ENCODE assay signal across 34 cellular contexts in the genomic region with DNA sequence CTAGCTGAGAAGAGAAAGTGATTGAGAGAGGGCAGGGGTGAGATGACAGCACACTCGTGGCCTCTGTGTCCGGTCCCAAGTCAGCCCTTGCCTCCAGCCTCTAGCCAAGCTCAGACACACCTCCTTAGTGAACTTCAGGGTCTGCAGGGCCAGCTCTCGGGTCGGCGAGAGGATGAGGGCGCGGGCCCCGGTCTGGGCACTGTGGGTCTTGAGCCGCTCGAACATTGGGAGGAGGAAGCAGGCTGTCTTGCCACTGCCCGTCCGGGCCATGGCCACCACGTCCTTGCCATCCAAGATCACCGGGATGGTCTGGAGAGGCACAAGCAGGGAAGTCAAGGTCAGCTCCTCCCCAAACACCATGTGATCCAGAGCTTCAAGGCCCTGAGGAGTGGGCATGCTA. TPM values are rescaled to one million over a fixed set of nuclear protein-coding genes. Genes with fewer than 3 reads are reported as not detected.
"Had no signal": no experiment of that assay in that cellular context is flagged by ENCODE, and none has a peak within 500 bp of the region (broad histone marks: within the 10 kb centered on the region; RNA-seq: fewer than 3 reads in every experiment).

No MANE protein-coding gene starts in this region.

- FAIRE-seq: endometrium had no signal

- H3K9me3 ChIP-seq: colonic mucosa, esophagus squamous epithelium, gastrocnemius medialis, lower lobe of right lung, mucosa of descending colon had no signal

- H3K27ac ChIP-seq: colonic mucosa, epithelial cell of prostate, esophagus squamous epithelium, gastrocnemius medialis, heart right ventricle, left lung, lower lobe of right lung had no signal

- H3K27me3 Mint-ChIP-seq: dendritic cell treated with granulocyte-macrophage colony-stimulating factor and Interleukin-4, amounts not matched to agents 40 ng/mL and 50 ng/mL, for 4 days; effector memory CD8-positive, alpha-beta T cell had no signal

- DNase-seq: colonic mucosa; cortex of kidney; effector CD8-positive, alpha-beta T cell; effector memory CD8-positive, alpha-beta T cell; endodermal cell; erythroblast; esophagus squamous epithelium; foreskin fibroblast; foreskin melanocyte; gastrocnemius medialis; glutamatergic neuron; head of caudate nucleus; heart right ventricle; hippocampal formation; immature natural killer cell; islet precursor cell; left cardiac atrium; left lung; left ventricle myocardium superior; lower lobe of right lung; mesenchymal stem cell; mucosa of descending colon had no signal

- H3K27me3 ChIP-seq: colonic mucosa, esophagus squamous epithelium, gastrocnemius medialis, heart right ventricle, left lung had no signal

- H3K9me3 Mint-ChIP-seq: dendritic cell treated with granulocyte-macrophage colony-stimulating factor and Interleukin-4, amounts not matched to agents 40 ng/mL and 50 ng/mL, for 4 days; effector memory CD8-positive, alpha-beta T cell; endodermal cell; immature natural killer cell had no signal

- H3K4me3 Mint-ChIP-seq: dendritic cell treated with granulocyte-macrophage colony-stimulating factor and Interleukin-4, amounts not matched to agents 40 ng/mL and 50 ng/mL, for 4 days; effector memory CD8-positive, alpha-beta T cell; endodermal cell; immature natural killer cell; mesothelial cell of epicardium had no signal

- H3K27ac Mint-ChIP-seq: dendritic cell treated with granulocyte-macrophage colony-stimulating factor and Interleukin-4, amounts not matched to agents 40 ng/mL and 50 ng/mL, for 4 days; endodermal cell; immature natural killer cell; mesothelial cell of epicardium had no signal

- ATAC-seq: effector memory CD8-positive, alpha-beta T cell; esophagus mucosa; gastrocnemius medialis; heart right ventricle; left cardiac atrium; left lung; left ventricle myocardium superior; lower lobe of right lung; mucosa of descending colon had no signal

- H3K4me3 ChIP-seq: colonic mucosa, esophagus squamous epithelium, gastrocnemius medialis, heart right ventricle, left lung, lower lobe of right lung, mucosa of descending colon had no signal

- H3K4me1 Mint-ChIP-seq: endodermal cell, mesothelial cell of epicardium had no signal

RNA-seq across cellular contexts. Expression of gene CFAP73, which starts 29.5 kb away (rescaled TPM):
- total RNA-seq: chondrocyte, dermis microvascular lymphatic vessel endothelial cell, endodermal cell, gastrocnemius medialis, glomerular endothelial cell, heart right ventricle, kidney epithelial cell, left cardiac atrium, left ventricle myocardium superior, lung microvascular endothelial cell, mesenteric fat pad, mesothelial cell of epicardium, myocyte had no signal
- polyA plus RNA-seq: immature natural killer cell had no signal

RNA-seq across cellular contexts. Expression of gene RASAL1, which starts 43.5 kb away (rescaled TPM):
- total RNA-seq: chondrocyte, dermis microvascular lymphatic vessel endothelial cell, gastrocnemius medialis, glomerular endothelial cell, heart right ventricle, left cardiac atrium, left ventricle myocardium superior, lung microvascular endothelial cell, mesenteric fat pad, myocyte had no signal
- polyA plus RNA-seq: heart right ventricle, immature natural killer cell had no signal
